ENCODE assay signal across 20 cellular contexts in the genomic region with DNA sequence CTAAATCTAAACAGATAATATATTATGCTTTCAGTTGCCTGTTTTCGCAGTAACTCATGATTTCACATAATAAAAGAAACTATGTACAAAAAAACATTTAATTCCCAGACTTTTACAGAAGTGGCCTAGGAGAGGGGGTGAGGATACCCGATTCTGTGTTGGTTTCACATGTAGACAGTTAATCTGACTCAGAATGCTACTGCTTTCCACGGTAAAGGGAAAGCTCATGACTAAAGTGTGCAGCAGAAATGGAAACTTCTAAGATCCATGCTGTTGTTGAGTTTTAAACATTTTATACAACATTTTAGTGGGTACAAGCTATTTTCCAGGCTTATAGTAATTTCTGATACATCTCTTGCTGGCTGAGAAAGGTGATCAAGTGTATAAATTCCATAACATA.
DNase-seq lines count a peak whose midpoint lies in the region; ATAC-seq, FAIRE-seq and TF ChIP-seq lines count a peak whose summit lies in the region.
"Had no signal": no experiment of that assay in that cellular context is flagged by ENCODE, and none has a peak within 500 bp of the region (broad histone marks: within the 10 kb centered on the region; RNA-seq: fewer than 3 reads in every experiment).

No MANE protein-coding gene starts in this region.

- H3K4me3 Mint-ChIP-seq in endodermal cell = no peak overlapping the region
- H3K4me3 Mint-ChIP-seq: T-helper 17 cell had no signal

- no peak for FAIRE-seq in GM12891 (lab: Jason Lieb, UNC)
- FAIRE-seq: H1, keratinocyte had no signal

- no peaks in the 10 kb centered on the region for H3K36me3 ChIP-seq in endodermal cell (ENCODE audit: control insufficient read depth, insufficient read depth, low read length)
- H3K36me3 ChIP-seq: gastroesophageal sphincter, Peyer's patch had no signal

- H3K4me1 ChIP-seq in endodermal cell (ENCODE audit: control insufficient read depth, insufficient read depth, low read length) = no peaks in the 10 kb centered on the region
- H3K4me1 ChIP-seq: body of pancreas, gastroesophageal sphincter, Peyer's patch had no signal

- no peaks in the 10 kb centered on the region for H3K27me3 Mint-ChIP-seq in endodermal cell (ENCODE audit: insufficient read depth)
- H3K27me3 Mint-ChIP-seq: T-helper 17 cell had no signal

- no peaks in the 10 kb centered on the region for H3K36me3 Mint-ChIP-seq in endodermal cell (ENCODE audit: low read depth)

- ATAC-seq in GM19372 (IDR thresholded peaks at IDR 0.05; ENCODE audit: low read depth, unreplicated experiment) = peak; percentile 52
- peak; percentile 52 for ATAC-seq in HG02852 (IDR thresholded peaks at IDR 0.05; ENCODE audit: unreplicated experiment)
- peak; percentile 40 for ATAC-seq in HG03457 (IDR thresholded peaks at IDR 0.05; ENCODE audit: unreplicated experiment)
- ATAC-seq: body of pancreas, gastroesophageal sphincter, psoas muscle, T-helper 17 cell had no signal

- no peaks in the 10 kb centered on the region for H3K9me3 ChIP-seq in endodermal cell (ENCODE audit: control insufficient read depth, low read length)
- H3K9me3 ChIP-seq: body of pancreas, gastroesophageal sphincter, Peyer's patch, psoas muscle had no signal

- H3K4me3 ChIP-seq in endodermal cell (ENCODE audit: low read length) = no peak overlapping the region
- H3K4me3 ChIP-seq: body of pancreas, gastroesophageal sphincter, Peyer's patch, psoas muscle had no signal

- no peak for TF ChIP-seq CTCF in endodermal cell (conservative IDR thresholded peaks at IDR 0.05)

- H3K27ac ChIP-seq in endodermal cell (ENCODE audit: low read depth, low read length) = no peak overlapping the region
- H3K27ac ChIP-seq: body of pancreas, gastroesophageal sphincter, Peyer's patch, psoas muscle had no signal

- H3K9ac ChIP-seq in endodermal cell (ENCODE audit: extremely low read depth, low read length, poor library complexity, severe bottlenecking) = no peak overlapping the region

- no peak overlapping the region for H3K27ac Mint-ChIP-seq in endodermal cell
- H3K27ac Mint-ChIP-seq: T-helper 17 cell had no signal

- no peak for DNase-seq in GM12891 (ENCODE audit: insufficient read length, low spot score)
- no peak for DNase-seq in DMS 273 (lab: John Stamatoyannopoulos, UW; ENCODE audit: unreplicated experiment)
- no peak for DNase-seq in activated CD4-positive, alpha-beta T cell treated with anti-CD3 and anti-CD28 coated beads for 1 hour
- no peak for DNase-seq in endodermal cell
- DNase-seq in HuH-7.5 (ENCODE audit: low spot score) = no peak
- DNase-seq: ACHN; activated CD4-positive, alpha-beta T cell treated with anti-CD3 and anti-CD28 coated beads, Interleukin-2, amount 50 U/mL, for 1 hour; body of pancreas; effector memory CD4-positive, alpha-beta T cell; NCI-H2227 treated with DMSO at 0.1 percent for 48 hours; Peyer's patch; psoas muscle; stimulated activated CD4-positive, alpha-beta T cell treated with anti-CD3 and anti-CD28 coated beads, Interleukin-2, amount 100 ng/mL, for 24 hours; T-helper 17 cell had no signal

- TF ChIP-seq POLR2A in GM12891 (IDR thresholded peaks at IDR 0.05; ENCODE audit: low read depth, low read length) = no peak

- H3K27me3 ChIP-seq in endodermal cell (ENCODE audit: control insufficient read depth, insufficient read depth, low read length, poor library complexity, severe bottlenecking) = no peaks in the 10 kb centered on the region
- H3K27me3 ChIP-seq: body of pancreas, gastroesophageal sphincter, Peyer's patch had no signal

- no peaks in the 10 kb centered on the region for H3K9me3 Mint-ChIP-seq in endodermal cell

- 87 to 100% methylated on average over 1 to 3 of the region's 3 CpGs for WGBS in endodermal cell (ENCODE audit: insufficient coverage in 1 of 2, insufficient read length in 1 of 2), 2 experiments

- H3K4me1 Mint-ChIP-seq in endodermal cell = no peaks in the 10 kb centered on the region
- H3K4me1 Mint-ChIP-seq: T-helper 17 cell had no signal

TF ChIP-seq in GM12891, 5 proteins besides CTCF, POLR2A, EP300 and RAD21:
- peak; percentile 56; the same call in 1 of the 2 replicates for TF ChIP-seq SPI1 (IDR thresholded peaks at IDR 0.05; ENCODE audit: low read depth, low read length)
- no peak for TF ChIP-seq POLR2AphosphoS5 (IDR thresholded peaks at IDR 0.05; ENCODE audit: low read depth, low read length)
- TF ChIP-seq PAX5 (IDR thresholded peaks at IDR 0.05; ENCODE audit: insufficient read depth, low read length, severe bottlenecking) = no peak
TF ChIP-seq in GM12891: peak in this region for 1.
